In genomic region chr5:172954751-172955159, GRCh38 we compare ENCODE assay signal across 1 cellular context.
TF ChIP-seq lines count a peak whose summit lies in the region.

No MANE protein-coding gene starts in this region.

TF ChIP-seq in A549, 52 proteins besides CTCF, POLR2A, EP300 and RAD21 (continued from another document):
- peak; percentile 29 for TF ChIP-seq ATOH8 (CRISPR knock-in tag; IDR thresholded peaks at IDR 0.05; ENCODE audit: low read depth)
- no peak for TF ChIP-seq FOSL2 (IDR thresholded peaks at IDR 0.05)
- no peak for TF ChIP-seq FOSL2 (CRISPR knock-in tag; IDR thresholded peaks at IDR 0.05)
- TF ChIP-seq, protein P1, sequence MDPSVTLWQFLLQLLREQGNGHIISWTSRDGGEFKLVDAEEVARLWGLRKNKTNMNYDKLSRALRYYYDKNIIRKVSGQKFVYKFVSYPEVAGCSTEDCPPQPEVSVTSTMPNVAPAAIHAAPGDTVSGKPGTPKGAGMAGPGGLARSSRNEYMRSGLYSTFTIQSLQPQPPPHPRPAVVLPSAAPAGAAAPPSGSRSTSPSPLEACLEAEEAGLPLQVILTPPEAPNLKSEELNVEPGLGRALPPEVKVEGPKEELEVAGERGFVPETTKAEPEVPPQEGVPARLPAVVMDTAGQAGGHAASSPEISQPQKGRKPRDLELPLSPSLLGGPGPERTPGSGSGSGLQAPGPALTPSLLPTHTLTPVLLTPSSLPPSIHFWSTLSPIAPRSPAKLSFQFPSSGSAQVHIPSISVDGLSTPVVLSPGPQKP (IDR thresholded peaks at IDR 0.05; ENCODE audit: low read depth, low read length), result no peak
- no peak for TF ChIP-seq GATA3 (IDR thresholded peaks at IDR 0.05; ENCODE audit: borderline replicate concordance)
- TF ChIP-seq HOXB5 (CRISPR knock-in tag; IDR thresholded peaks at IDR 0.05), result peak; percentile 68; the same call in 1 of the 2 replicates
- TF ChIP-seq FOSB (CRISPR knock-in tag; IDR thresholded peaks at IDR 0.05), result 0 out of 2 replicates have a peak, but pooled peaks have one; percentile 34
- TF ChIP-seq NR3C1 (IDR thresholded peaks at IDR 0.05), result no peak
- peak; percentile 78; the same call in 1 of the 2 replicates for TF ChIP-seq RARB (CRISPR knock-in tag; IDR thresholded peaks at IDR 0.05)
- no peak for TF ChIP-seq TFCP2L1 (CRISPR knock-in tag; IDR thresholded peaks at IDR 0.05)
- TF ChIP-seq CHD4 (IDR thresholded peaks at IDR 0.05; ENCODE audit: borderline replicate concordance), result no peak
- TF ChIP-seq USF2 (IDR thresholded peaks at IDR 0.05), result no peak
- peak; percentile 78; the same call in 1 of the 2 replicates for TF ChIP-seq HOXA7 (CRISPR knock-in tag; IDR thresholded peaks at IDR 0.05)
- no peak for TF ChIP-seq MAZ (IDR thresholded peaks at IDR 0.05; ENCODE audit: borderline replicate concordance, low read depth, low read length)
- no peak for TF ChIP-seq JUNB (IDR thresholded peaks at IDR 0.05)
- TF ChIP-seq HMGXB4 (CRISPR knock-in tag; IDR thresholded peaks at IDR 0.05; ENCODE audit: borderline replicate concordance), result no peak
- TF ChIP-seq EHF (CRISPR knock-in tag; IDR thresholded peaks at IDR 0.05), result peak; percentile 85; the same call in 1 of the 2 replicates
- TF ChIP-seq CHD2 (IDR thresholded peaks at IDR 0.05; ENCODE audit: low read length, partially characterized antibody), result no peak
- TF ChIP-seq, protein P2, sequence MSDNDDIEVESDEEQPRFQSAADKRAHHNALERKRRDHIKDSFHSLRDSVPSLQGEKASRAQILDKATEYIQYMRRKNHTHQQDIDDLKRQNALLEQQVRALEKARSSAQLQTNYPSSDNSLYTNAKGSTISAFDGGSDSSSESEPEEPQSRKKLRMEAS (IDR thresholded peaks at IDR 0.05), result no peak
- TF ChIP-seq HDAC2 (IDR thresholded peaks at IDR 0.05), result no peak
- TF ChIP-seq ZC3H11A (IDR thresholded peaks at IDR 0.05), result no peak
- no peak for TF ChIP-seq PHF8 (IDR thresholded peaks at IDR 0.05; ENCODE audit: borderline replicate concordance, low read depth)
- TF ChIP-seq ZFP36 (IDR thresholded peaks at IDR 0.05; ENCODE audit: borderline replicate concordance, partially characterized antibody), result no peak
- no peak for TF ChIP-seq FOXS1 (CRISPR knock-in tag; IDR thresholded peaks at IDR 0.05)
- TF ChIP-seq POLR2AphosphoS2 (conservative IDR thresholded peaks at IDR 0.05; ENCODE audit: low read length), result no peak
- no peak for TF ChIP-seq SMC3 (IDR thresholded peaks at IDR 0.05)
- TF ChIP-seq ZNF302 (CRISPR knock-in tag; IDR thresholded peaks at IDR 0.05), result no peak
- no peak for TF ChIP-seq CEBPB (IDR thresholded peaks at IDR 0.05)
- TF ChIP-seq BHLHE40 (IDR thresholded peaks at IDR 0.05; ENCODE audit: low read depth, low read length), result no peak
- peak; percentile 65; the same call in 1 of the 2 replicates for TF ChIP-seq TP53 (CRISPR knock-in tag; IDR thresholded peaks at IDR 0.05)
- peak; percentile 85 for TF ChIP-seq HOXB13 (CRISPR knock-in tag; IDR thresholded peaks at IDR 0.05; ENCODE audit: low read depth)
- TF ChIP-seq, protein P3, sequence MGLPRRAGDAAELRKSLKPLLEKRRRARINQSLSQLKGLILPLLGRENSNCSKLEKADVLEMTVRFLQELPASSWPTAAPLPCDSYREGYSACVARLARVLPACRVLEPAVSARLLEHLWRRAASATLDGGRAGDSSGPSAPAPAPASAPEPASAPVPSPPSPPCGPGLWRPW (IDR thresholded peaks at IDR 0.05), result no peak
